Comparison of ENCODE assay signal across 7 cellular contexts in genomic region chr7:72858846-72859400, GRCh38. TPM values are rescaled to one million over a fixed set of nuclear protein-coding genes. Genes with fewer than 3 reads are reported as not detected.
A peak's percentile ranks its signal among the peaks of the same experiment; 100 is the strongest.
DNase-seq lines count a peak whose midpoint lies in the region; ATAC-seq and TF ChIP-seq lines count a peak whose summit lies in the region.
"Not testable (repeated sequence)": the region's sequence is repeated elsewhere in the genome, so short reads cannot be mapped to it uniquely, and the experiment has no call there.

No MANE protein-coding gene starts in this region.

- not testable (repeated sequence) for H3K4me1 ChIP-seq in BLaER1, upper lobe of right lung

- POLR2A ChIA-PET in GM10248 (lab: Yijun Ruan, JAX), result interaction anchor here (0.6 kb wide), 1 partner anchor 25 kb away, joined by 3 read pairs; no protein-coding TSS in a partner anchor

- H3K27me3 Mint-ChIP-seq in nephron progenitor cell (ENCODE audit: low read depth, poor library complexity), result not testable (repeated sequence)

- intact Hi-C loops in upper lobe of right lung (cut with DNase I), result not testable (repeated sequence)

- not testable (repeated sequence) for H3K36me3 ChIP-seq in BLaER1, upper lobe of right lung

- H3K27ac Mint-ChIP-seq in nephron progenitor cell, result peak overlapping the region; percentile 42

- H3K9me3 Mint-ChIP-seq in nephron progenitor cell, result not testable (repeated sequence)

- in situ Hi-C loops in GM13976 (cut with MboI; ENCODE audit: low sequenced_read_pairs, unreplicated experiment), result not testable (repeated sequence)

- H3K4me3 ChIP-seq in BLaER1, upper lobe of right lung: not testable (repeated sequence)

- H3K9me3 ChIP-seq in BLaER1, upper lobe of right lung: not testable (repeated sequence)

- H3K27me3 ChIP-seq in BLaER1, upper lobe of right lung: not testable (repeated sequence)

- not testable (repeated sequence) for H4K20me1 ChIP-seq in BLaER1

- peak; percentile 9 for DNase-seq in GM10248 (ENCODE audit: extremely low spot score)
- DNase-seq in GM13976 (ENCODE audit: low spot score), result peak; percentile 10
- peak; percentile 1 for DNase-seq in GM19238 (ENCODE audit: insufficient read length, low spot score)
- peak; percentile 29 to 73 for DNase-seq in dermis microvascular lymphatic vessel endothelial cell (ENCODE audit: low read depth in 2 of 2)
- DNase-seq in nephron progenitor cell, upper lobe of right lung: not testable (repeated sequence)

- H3K36me3 Mint-ChIP-seq in nephron progenitor cell (ENCODE audit: low read depth), result not testable (repeated sequence)

- not testable (repeated sequence) for TF ChIP-seq CTCF in GM10248 (IDR thresholded peaks at IDR 0.05; ENCODE audit: control extremely low read depth, extremely low read depth, low read depth, missing control alignments); GM13976 (IDR thresholded peaks at IDR 0.05; ENCODE audit: borderline replicate concordance, control extremely low read depth, extremely low read depth, insufficient read depth, missing control alignments); nephron progenitor cell (IDR thresholded peaks at IDR 0.05); upper lobe of right lung (IDR thresholded peaks at IDR 0.05)

- CTCF ChIA-PET in GM10248 (lab: Yijun Ruan, JAX), result not testable (repeated sequence)

- H3K4me2 ChIP-seq in BLaER1, result peak overlapping the region; percentile 24

- H3K9ac ChIP-seq in BLaER1, result not testable (repeated sequence)

- not testable (repeated sequence) for H3K27ac ChIP-seq in BLaER1
- peak overlapping the region; percentile 42 for H3K27ac ChIP-seq in upper lobe of right lung

- not testable (repeated sequence) for ATAC-seq in upper lobe of right lung

- H3K4me3 Mint-ChIP-seq in nephron progenitor cell, result not testable (repeated sequence)

- H3K4me1 Mint-ChIP-seq in nephron progenitor cell, result not testable (repeated sequence)

RNA-seq across cellular contexts. Expression of gene TYW1B, which starts 30.9 kb away (rescaled TPM):
- 1.4 and 3.7 TPM in 2 replicates for total RNA-seq in dermis microvascular lymphatic vessel endothelial cell
- total RNA-seq in upper lobe of right lung, result 6.7 TPM
